ENCODE assay signal across 8 cellular contexts in the genomic region with DNA sequence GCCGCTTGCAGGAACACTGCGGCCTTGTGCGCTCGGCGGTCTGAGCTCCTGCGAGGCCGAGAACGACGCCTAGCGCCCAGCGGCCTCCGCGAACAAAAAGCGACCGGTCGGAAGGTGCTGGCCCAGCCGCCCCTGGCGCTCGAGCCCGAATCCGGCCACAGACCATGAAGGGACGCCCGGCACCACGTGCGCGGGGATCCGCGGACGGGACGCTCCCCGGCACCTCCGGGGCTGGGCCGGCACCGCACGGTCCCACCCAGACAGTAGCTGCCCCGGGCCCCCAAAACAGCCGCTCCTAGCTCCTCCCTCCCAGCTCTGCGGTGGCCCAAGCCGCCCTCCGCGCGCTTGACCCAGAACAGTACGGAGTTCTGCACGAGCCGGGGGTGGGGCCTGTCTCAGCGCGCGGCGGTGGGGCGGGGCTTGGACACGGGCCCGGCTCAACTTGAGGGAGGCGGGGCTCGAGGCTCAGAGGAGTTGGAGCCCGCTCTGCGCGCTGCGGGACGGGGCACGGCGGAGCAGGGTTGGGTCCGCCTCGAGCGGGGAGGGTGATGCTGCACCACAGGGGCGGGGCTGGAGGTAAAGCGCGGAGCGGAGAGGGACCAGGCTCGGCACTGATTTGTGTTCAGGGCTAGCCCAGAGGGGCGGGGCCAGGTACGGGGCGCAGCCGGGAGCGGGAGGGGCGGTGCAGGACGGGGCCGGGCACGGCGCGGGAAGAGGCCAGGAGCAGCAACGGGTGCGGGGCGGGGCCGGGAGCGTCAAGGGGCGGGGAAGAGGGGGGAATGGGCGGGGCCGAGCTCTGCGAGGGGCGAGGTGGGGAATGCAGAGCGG. TPM values are rescaled to one million over a fixed set of nuclear protein-coding genes. Genes with fewer than 3 reads are reported as not detected.
DNase-seq lines count a peak whose midpoint lies in the region; ATAC-seq, FAIRE-seq and TF ChIP-seq lines count a peak whose summit lies in the region.

No MANE protein-coding gene starts in this region.

- peak overlapping the region; percentile 81 to 97 for H3K4me3 ChIP-seq in right atrium auricular region
- H3K4me3 ChIP-seq in psoas muscle: peak overlapping the region; percentile 95

- DNase-seq in GM13977 (ENCODE audit: low spot score) (peak; percentile 98), NCI-H146 (lab: John Stamatoyannopoulos, UW) (peak; percentile 100), T-helper 17 cell (peak; percentile 88 to 95 (median 91)), right atrium auricular region (ENCODE audit: low spot score) (peak; percentile 97), psoas muscle (peak; percentile 99 to 100), urothelium cell line (ENCODE audit: low spot score) (peak; percentile 100)

- H3K9me3 ChIP-seq in T-helper 17 cell (ENCODE audit: control insufficient read depth, low read length, poor library complexity, severe bottlenecking) (no peaks in the 10 kb centered on the region), right atrium auricular region (no peaks in the 10 kb centered on the region), psoas muscle (no peaks in the 10 kb centered on the region)

- peaks cover 9% of the 10 kb centered on the region for H3K4me1 Mint-ChIP-seq in T-helper 17 cell

- H3K27ac ChIP-seq in angular gyrus (ENCODE audit: low read depth, low read length) (peak overlapping the region; percentile 76), right atrium auricular region (peak overlapping the region; percentile 92 to 95), psoas muscle (peak overlapping the region; percentile 96)

- H3K27me3 ChIP-seq in right atrium auricular region: no peaks in the 10 kb centered on the region
- H3K27me3 ChIP-seq in psoas muscle (ENCODE audit: insufficient read depth in 3 of 3, low read length in 2 of 3): no peaks in the 10 kb centered on the region

- peak overlapping the region; percentile 90 for H3K4me3 Mint-ChIP-seq in T-helper 17 cell

- peak overlapping the region; percentile 73 for H3K27ac Mint-ChIP-seq in T-helper 17 cell

- H3K36me3 Mint-ChIP-seq in T-helper 17 cell (ENCODE audit: low read depth): no peaks in the 10 kb centered on the region

- WGBS in psoas muscle, 3 donors: 0 to 1% (median 0%) methylated on average over 55 to 91 of the region's 91 CpGs

- no peaks in the 10 kb centered on the region for H3K27me3 Mint-ChIP-seq in T-helper 17 cell

- in situ Hi-C loops in GM13977 (cut with MboI; ENCODE audit: low pct_unique_long_range_greater_than_20kb, low sequenced_read_pairs, unreplicated experiment): no loop called here

- intact Hi-C loops in psoas muscle (cut with DNase I): loop anchor here (1.0 to 10.0 kb wide), 5 partner anchors 33 to 130 kb away; a partner anchor contains a TSS

- ATAC-seq in HG02852 (IDR thresholded peaks at IDR 0.05; ENCODE audit: unreplicated experiment) (peak; percentile 85), T-helper 17 cell (peak; percentile 95), psoas muscle (peak; percentile 84 to 92 (median 85))

- TF ChIP-seq CTCF in GM13977 (IDR thresholded peaks at IDR 0.05; ENCODE audit: extremely low read depth, insufficient read depth, missing control alignments) (peak; percentile 21), right atrium auricular region (IDR thresholded peaks at IDR 0.05) (peak in 1 of 2 donors; percentile 41), psoas muscle (IDR thresholded peaks at IDR 0.05) (no peak)

- no peaks in the 10 kb centered on the region for H3K36me3 ChIP-seq in right atrium auricular region
- no peaks in the 10 kb centered on the region for H3K36me3 ChIP-seq in psoas muscle (ENCODE audit: insufficient read depth in 1 of 2, low read depth in 1 of 2)

- peak; percentile 100 for FAIRE-seq in urothelium cell line (lab: Jason Lieb, UNC)

- H3K4me1 ChIP-seq in right atrium auricular region (peaks cover 0 to 34% of the 10 kb centered on the region in 2 donors), psoas muscle (peaks cover 18% of the 10 kb centered on the region)

RNA-seq across cellular contexts. Expression of a gene that starts 0.5 kb away (rescaled TPM):
- total RNA-seq in T-helper 17 cell (1 to 10 TPM; 4.3 to 5.8 TPM), right atrium auricular region (10 to 100 TPM; 20.2 to 22.9 TPM), psoas muscle (100 to 1,000 TPM; 126 to 342 (median 215) TPM)
- polyA plus RNA-seq in psoas muscle: 100 to 1,000 TPM in 2 of 3 donors, 10 to 100 TPM in 1; 61.4 to 321 (median 196) TPM

Comparison
In these comparisons a context has a peak if more than half of its experiments do, and no peak if none do; other contexts are left out.
1. Peak in every context shown above with its lines: DNase-seq, ATAC-seq, H3K4me3 ChIP-seq and H3K27ac ChIP-seq.
2. RNA of a gene that starts 0.5 kb away (total RNA-seq): 126 to 342 TPM in psoas muscle; 20.2 to 22.9 TPM in right atrium auricular region and 4.3 to 5.8 TPM in T-helper 17 cell; every median in the first group is over 4 times any median in the second.